ENCODE assay signal across 21 cellular contexts in genomic region chr9:95452176-95452575, GRCh38.
"Had no signal": no experiment of that assay in that cellular context is flagged by ENCODE, and none has a peak within 500 bp of the region (broad histone marks: within the 10 kb centered on the region; RNA-seq: fewer than 3 reads in every experiment).

No MANE protein-coding gene starts in this region.

- H3K27ac Mint-ChIP-seq: naive thymus-derived CD4-positive, alpha-beta T cell; nephron progenitor cell had no signal

- DNase-seq: caudate nucleus; effector CD4-positive, alpha-beta T cell; foreskin fibroblast; head of caudate nucleus; hippocampal formation; left colon; left ventricle myocardium superior; mesenchymal stem cell; naive thymus-derived CD4-positive, alpha-beta T cell; nephron progenitor cell; nucleus accumbens; ovary; right cardiac atrium; small intestine; stimulated activated CD4-positive, alpha-beta T cell treated with anti-CD3 and anti-CD28 coated beads, Interleukin-12 subunit alpha, Interleukin-12 subunit beta, amount 100 ng/mL, for 4 hours; stimulated activated CD4-positive, alpha-beta T cell treated with anti-CD3 and anti-CD28 coated beads, Interleukin-2, amount 100 ng/mL, for 48 hours; stimulated activated naive CD8-positive, alpha-beta T cell treated with anti-CD3 and anti-CD28 coated beads, Interleukin-15, Interleukin-2, amounts not matched to agents 100 U/mL and 50 U/mL, for 24 hours; tibial artery had no signal

- H3K9me3 Mint-ChIP-seq: nephron progenitor cell had no signal

- H3K9me3 ChIP-seq: gastroesophageal sphincter, ovary, tibial artery had no signal

- H3K4me3 ChIP-seq: coronary artery, gastroesophageal sphincter, lung, ovary, tibial artery had no signal

- H3K27ac ChIP-seq: coronary artery, ovary, tibial artery had no signal

- H3K36me3 ChIP-seq: ovary had no signal

- H3K27me3 ChIP-seq: gastroesophageal sphincter, ovary, tibial artery had no signal

- H3K4me1 ChIP-seq: tibial artery had no signal

- H3K4me3 Mint-ChIP-seq: naive thymus-derived CD4-positive, alpha-beta T cell; nephron progenitor cell had no signal
